1 cellular context compared by ENCODE assay signal in genomic region chr1:44646711-44647110, GRCh38.
TF ChIP-seq lines count a peak whose summit lies in the region.

No MANE protein-coding gene starts in this region.

TF ChIP-seq in GM12878, 131 proteins besides CTCF, POLR2A, EP300 and RAD21:
- TF ChIP-seq BCLAF1 (IDR thresholded peaks at IDR 0.05) = no peak
- no peak for TF ChIP-seq CEBPZ (IDR thresholded peaks at IDR 0.05; ENCODE audit: low read depth, low read length)
- 0 out of 2 replicates have a peak, but pooled peaks have one; percentile 4 for TF ChIP-seq POLR2AphosphoS5 (IDR thresholded peaks at IDR 0.05; ENCODE audit: low read length)
- TF ChIP-seq LARP7 (IDR thresholded peaks at IDR 0.05) = no peak
